16 cellular contexts compared by ENCODE assay signal in genomic region chr13:20553309-20553708, GRCh38. TPM values are rescaled to one million over a fixed set of nuclear protein-coding genes. Genes with fewer than 3 reads are reported as not detected.
A peak's percentile ranks its signal among the peaks of the same experiment; 100 is the strongest.
DNase-seq lines count a peak whose midpoint lies in the region; ATAC-seq and TF ChIP-seq lines count a peak whose summit lies in the region.
"Had no signal": no experiment of that assay in that cellular context is flagged by ENCODE, and none has a peak within 500 bp of the region (broad histone marks: within the 10 kb centered on the region; RNA-seq: fewer than 3 reads in every experiment).

No MANE protein-coding gene starts in this region.

- intact Hi-C loops in right lobe of liver (cut with DNase I) (no loop called here), uterus (cut with DNase I; ENCODE audit: low total_unique reads) (no loop called here)

- peak overlapping the region in 2 of 3 donors; percentile 38 to 61 for H3K27ac ChIP-seq in right lobe of liver
- H3K27ac ChIP-seq in smooth muscle cell (ENCODE audit: low read depth), result no peak overlapping the region
- H3K27ac ChIP-seq in uterus, result no peak overlapping the region
- H3K27ac ChIP-seq: brain microvascular endothelial cell, left lung had no signal

- no peaks in the 10 kb centered on the region for H4K20me1 ChIP-seq in smooth muscle cell (ENCODE audit: low read depth)

- TF ChIP-seq POLR2A in right lobe of liver (IDR thresholded peaks at IDR 0.05) (no peak), uterus (IDR thresholded peaks at IDR 0.05) (no peak)

- no peaks in the 10 kb centered on the region for H3K79me2 ChIP-seq in smooth muscle cell (ENCODE audit: low read depth)

- no peaks in the 10 kb centered on the region for H3K9me3 ChIP-seq in right lobe of liver
- H3K9me3 ChIP-seq in smooth muscle cell (replicated peaks; ENCODE audit: low read depth), result no peaks in the 10 kb centered on the region
- H3K9me3 ChIP-seq in uterus, result no peaks in the 10 kb centered on the region
- H3K9me3 ChIP-seq: left lung had no signal

- H2AFZ ChIP-seq in smooth muscle cell (ENCODE audit: low read depth), result peak overlapping the region; percentile 82

- peak overlapping the region; percentile 56 for H3K4me2 ChIP-seq in smooth muscle cell

- no peaks in the 10 kb centered on the region for H3K36me3 ChIP-seq in right lobe of liver
- no peaks in the 10 kb centered on the region for H3K36me3 ChIP-seq in smooth muscle cell (ENCODE audit: low read depth)
- no peaks in the 10 kb centered on the region for H3K36me3 ChIP-seq in uterus
- H3K36me3 ChIP-seq: brain microvascular endothelial cell, left lung had no signal

- WGBS in right lobe of liver (ENCODE audit: insufficient coverage, low coverage, low lambda C conversion rate, missing lambda C conversion rate), result 40% methylated on average over 3 of the region's 3 CpGs
- 29% methylated on average over 3 of the region's 3 CpGs for WGBS in smooth muscle cell (ENCODE audit: low lambda C conversion rate)

- H3K4me1 ChIP-seq in right lobe of liver, result peaks cover 0 to 30% (median 14%) of the 10 kb centered on the region in 4 donors
- no peaks in the 10 kb centered on the region for H3K4me1 ChIP-seq in smooth muscle cell (ENCODE audit: low read depth)
- H3K4me1 ChIP-seq in uterus, result no peaks in the 10 kb centered on the region
- H3K4me1 ChIP-seq: left lung had no signal

- DNase-seq in SK-MEL-5 (ENCODE audit: low read depth, low spot score) (peak; percentile 98), fibroblast of gingiva (ENCODE audit: low read depth) (peak; percentile 3), right lobe of liver (peak in 1 of 3 donors; percentile 56), smooth muscle cell (lab: John Stamatoyannopoulos, UW; ENCODE audit: unreplicated experiment) (no peak), HCEC 1CT (no peak), uterus (no peak)
- DNase-seq: activated CD8-positive, alpha-beta T cell treated with anti-CD3 and anti-CD28 coated beads, Interleukin-2, amount 10 ng/mL, durations not matched to agents 7 days and 5 days; brain microvascular endothelial cell; DMS79; effector memory CD4-positive, alpha-beta T cell; left lung; MM.1S; NCI-H1930; NCI-H510A had no signal

- no peak for TF ChIP-seq CTCF in right lobe of liver (IDR thresholded peaks at IDR 0.05)
- no peak for TF ChIP-seq CTCF in smooth muscle cell (IDR thresholded peaks at IDR 0.05; ENCODE audit: borderline replicate concordance, insufficient read depth, poor library complexity, severe bottlenecking)
- TF ChIP-seq CTCF in uterus (IDR thresholded peaks at IDR 0.05), result no peak

- H3F3A ChIP-seq in smooth muscle cell (ENCODE audit: low read depth), result no peaks in the 10 kb centered on the region

- no peak overlapping the region for H3K4me3 ChIP-seq in right lobe of liver
- no peak overlapping the region for H3K4me3 ChIP-seq in smooth muscle cell
- H3K4me3 ChIP-seq in uterus, result no peak overlapping the region
- H3K4me3 ChIP-seq: left lung had no signal

- no peak overlapping the region for H3K9ac ChIP-seq in smooth muscle cell (ENCODE audit: low read depth)

- in situ Hi-C loops in SK-MEL-5 (cut with HindIII; ENCODE audit: low pct_unique_long_range_greater_than_20kb, low sequenced_read_pairs), result no loop called here

- H3K27me3 ChIP-seq in right lobe of liver (no peaks in the 10 kb centered on the region), smooth muscle cell (ENCODE audit: low read depth) (no peaks in the 10 kb centered on the region), uterus (no peaks in the 10 kb centered on the region)
- H3K27me3 ChIP-seq: brain microvascular endothelial cell, left lung had no signal

- peak; percentile 42 to 79 (median 63) for ATAC-seq in right lobe of liver
- ATAC-seq in HG03565 (IDR thresholded peaks at IDR 0.05; ENCODE audit: unreplicated experiment), result no peak
- ATAC-seq in HG02870 (IDR thresholded peaks at IDR 0.05; ENCODE audit: unreplicated experiment), result no peak
- ATAC-seq: activated CD8-positive, alpha-beta T cell treated with anti-CD3 and anti-CD28 coated beads, Interleukin-2, amount 10 ng/mL, durations not matched to agents 7 days and 5 days; left lung had no signal

RNA-seq across cellular contexts. Expression of gene IFT88, which starts 13.6 kb away (rescaled TPM):
- 22.6 and 26.7 TPM in 2 replicates for total RNA-seq in SK-MEL-5 (2014; rRNA removed; shearing (Covaris generic))
- 11.5 and 15.2 TPM in 2 replicates for polyA plus RNA-seq in SK-MEL-5 (2015; cell fraction: cytosol; rRNA removed)
- polyA plus RNA-seq in SK-MEL-5 (2015; cell fraction: nucleus; rRNA removed), result 65.1 and 73.3 TPM in 2 replicates
- total RNA-seq in right lobe of liver (10 to 100 TPM in 4 of 6 experiments, 1 to 10 TPM in 2; 7.9 to 17.6 (median 11.8) TPM), smooth muscle cell (13.4 and 16.7 TPM in 2 replicates), uterus (10 to 100 TPM in 2 of 4 donors, 1 to 10 TPM in 2; 7.9 to 47.5 (median 27.6) TPM)
- 9.0 TPM in 2 replicates for polyA plus RNA-seq in smooth muscle cell

RNA-seq across cellular contexts. Expression of gene CRYL1, which starts 27.7 kb away (rescaled TPM):
- total RNA-seq in SK-MEL-5 (2014; rRNA removed; shearing (Covaris generic)), result 52.5 and 57.1 TPM in 2 replicates
- 81.2 and 83.3 TPM in 2 replicates for polyA plus RNA-seq in SK-MEL-5 (2015; cell fraction: cytosol; rRNA removed)
- polyA plus RNA-seq in SK-MEL-5 (2015; cell fraction: nucleus; rRNA removed), result 19.4 and 22.2 TPM in 2 replicates
- total RNA-seq in right lobe of liver (100 to 1,000 TPM; 111 to 185 (median 151) TPM), smooth muscle cell (6.5 and 13.6 TPM in 2 replicates), uterus (10 to 100 TPM; 35.6 to 90.4 (median 50.7) TPM)
- polyA plus RNA-seq in smooth muscle cell, result 7.2 and 12.4 TPM in 2 replicates

Comparison
In these comparisons a context has a peak if more than half of its experiments do, and no peak if none do; other contexts are left out.
1. DNase-seq: peak in SK-MEL-5 (single experiment) and fibroblast of gingiva (single experiment); none in smooth muscle cell (single experiment), HCEC 1CT (single experiment) and uterus (0 of 2).
2. ATAC-seq: peak in right lobe of liver (4 of 4); none in HG03565 (single experiment) and HG02870 (single experiment).
3. H3K27ac ChIP-seq: peak in right lobe of liver (2 of 3); none in smooth muscle cell (single experiment) and uterus (0 of 2).